Comparison of ENCODE assay signal across 9 cellular contexts in the genomic region with DNA sequence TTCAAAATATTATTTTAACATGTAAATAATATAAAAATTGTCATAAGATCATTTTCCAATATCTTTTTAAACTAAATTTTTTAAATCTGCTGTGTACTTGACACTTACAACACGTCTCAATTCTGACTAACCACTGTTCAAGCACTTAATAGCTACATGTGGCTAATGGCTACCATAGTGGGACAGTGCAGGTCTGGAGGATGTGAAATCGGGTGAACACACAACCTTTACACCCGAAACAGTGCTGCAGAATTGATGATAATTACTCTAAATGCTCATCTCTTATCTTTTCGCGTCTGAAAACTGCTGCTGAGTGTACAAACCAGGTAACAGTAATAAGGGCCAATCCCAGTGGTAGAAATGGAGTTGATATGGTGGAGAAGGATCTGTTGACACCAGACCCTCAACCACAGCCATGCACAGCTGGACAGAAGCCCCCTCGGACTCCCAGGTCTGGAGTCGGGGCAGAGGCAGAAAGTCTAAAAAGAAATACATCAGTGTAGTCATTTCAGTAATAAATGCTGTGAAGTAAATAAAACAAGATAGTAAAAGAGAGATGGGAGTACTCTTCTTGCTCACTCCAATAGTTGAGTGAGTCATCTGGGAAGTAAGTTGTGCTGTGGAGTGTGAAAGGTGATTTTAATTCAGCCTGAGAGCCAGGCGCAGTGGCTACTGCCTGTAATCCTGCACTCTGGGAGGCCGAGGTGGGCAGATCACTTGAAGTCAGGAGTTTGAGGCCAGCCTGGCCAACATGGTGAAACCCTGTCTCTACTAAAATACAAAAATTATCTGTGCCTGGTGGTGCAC.
A peak's percentile ranks its signal among the peaks of the same experiment; 100 is the strongest.
DNase-seq lines count a peak whose midpoint lies in the region; ATAC-seq and TF ChIP-seq lines count a peak whose summit lies in the region.
"Had no signal": no experiment of that assay in that cellular context is flagged by ENCODE, and none has a peak within 500 bp of the region (broad histone marks: within the 10 kb centered on the region; RNA-seq: fewer than 3 reads in every experiment).

No MANE protein-coding gene starts in this region.

- H3K9me3 ChIP-seq in stomach, result no peaks in the 10 kb centered on the region

- peaks cover 60% of the 10 kb centered on the region for H3K36me3 Mint-ChIP-seq in chondrocyte (ENCODE audit: low read depth)

- no peak for TF ChIP-seq POLR2A in stomach (IDR thresholded peaks at IDR 0.05)

- TF ChIP-seq EP300 in stomach (IDR thresholded peaks at IDR 0.05), result no peak

- peak overlapping the region in 4 of 5 donors; percentile 5 to 96 (median 51) for H3K27ac ChIP-seq in stomach

- no peak for TF ChIP-seq CTCF in chondrocyte (IDR thresholded peaks at IDR 0.05)
- TF ChIP-seq CTCF in stomach (IDR thresholded peaks at IDR 0.05), result no peak

- H3K36me3 ChIP-seq in stomach, result peaks cover 0 to 24% (median 3%) of the 10 kb centered on the region in 4 donors

- DNase-seq in chondrocyte (ENCODE audit: low spot score), result no peak
- DNase-seq in stomach, result no peak
- no peak for DNase-seq in HT-29 (ENCODE audit: low spot score)
- no peak for DNase-seq in DMS 273 treated with DMSO at 0.1 percent for 48 hours (lab: John Stamatoyannopoulos, UW)
- DNase-seq in stimulated activated naive CD4-positive, alpha-beta T cell (lab: John Stamatoyannopoulos, UW), result no peak
- no peak for DNase-seq in GF-D8 (lab: John Stamatoyannopoulos, UW)
- DNase-seq: head of caudate nucleus had no signal

- H3K27ac Mint-ChIP-seq in chondrocyte (ENCODE audit: unreplicated experiment), result peak overlapping the region; percentile 95

- no peaks in the 10 kb centered on the region for H3K9me3 Mint-ChIP-seq in chondrocyte (ENCODE audit: low read depth)

- no peak overlapping the region for H3K4me3 ChIP-seq in stomach

- ATAC-seq in GM19452 (IDR thresholded peaks at IDR 0.05; ENCODE audit: unreplicated experiment), result peak; percentile 95
- ATAC-seq in HG03045 (IDR thresholded peaks at IDR 0.05; ENCODE audit: unreplicated experiment), result peak; percentile 92

- intact Hi-C loops in stomach (cut with DNase I; ENCODE audit: low total_unique reads), result no loop called here

- no peak overlapping the region for H3K4me3 Mint-ChIP-seq in chondrocyte (ENCODE audit: unreplicated experiment)

- 78 to 90% (median 85%) methylated on average over 9 of the region's 9 CpGs for WGBS in stomach, 5 donors

- H3K27me3 Mint-ChIP-seq in chondrocyte (ENCODE audit: low read depth), result no peaks in the 10 kb centered on the region

- H3K4me1 Mint-ChIP-seq in chondrocyte (ENCODE audit: low read depth), result peaks cover 97% of the 10 kb centered on the region

- no peaks in the 10 kb centered on the region for H3K27me3 ChIP-seq in stomach

- H3K4me1 ChIP-seq in stomach, result peaks cover 4 to 77% (median 45%) of the 10 kb centered on the region in 4 donors
